In the genomic region with DNA sequence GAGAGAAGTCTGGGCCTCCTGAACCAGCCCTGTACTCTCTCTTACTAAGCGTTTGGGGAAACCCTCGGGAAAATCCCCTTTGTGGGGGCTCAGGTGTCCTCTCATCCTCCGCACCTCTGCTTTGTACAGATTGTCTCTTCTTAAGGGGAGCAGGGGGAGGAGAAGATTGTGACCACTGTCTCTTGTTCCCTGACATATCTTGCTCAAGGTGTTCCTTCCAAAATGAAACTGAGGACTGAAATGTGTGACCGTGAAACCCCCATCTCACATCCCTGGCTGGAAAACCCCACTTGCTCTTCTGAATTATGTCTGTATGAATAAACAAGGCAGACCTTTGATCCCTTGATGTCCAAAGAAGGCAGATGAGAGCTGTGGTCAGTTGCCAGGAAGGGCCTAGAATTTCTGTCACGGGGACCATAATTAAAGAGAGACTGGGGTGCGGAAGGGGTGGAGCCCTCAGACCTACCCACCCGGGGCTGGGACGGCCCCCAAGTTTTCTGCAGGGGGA, we compare ENCODE assay signal across 17 cellular contexts.
DNase-seq lines count a peak whose midpoint lies in the region; ATAC-seq and TF ChIP-seq lines count a peak whose summit lies in the region.
"Had no signal": no experiment of that assay in that cellular context is flagged by ENCODE, and none has a peak within 500 bp of the region (broad histone marks: within the 10 kb centered on the region; RNA-seq: fewer than 3 reads in every experiment).

No MANE protein-coding gene starts in this region.

- no peaks in the 10 kb centered on the region for H3K9me3 ChIP-seq in SJCRH30 (replicated peaks)

- peaks cover 9% of the 10 kb centered on the region; the same call in 1 of the 2 replicates for H3K36me3 Mint-ChIP-seq in HFFc6 (ENCODE audit: low read depth)
- H3K36me3 Mint-ChIP-seq: activated naive CD8-positive, alpha-beta T cell treated with anti-CD3 and anti-CD28 coated beads for 36 hours; natural killer cell treated with Interleukin-12 subunit alpha and Interleukin-12 subunit beta and Interleukin-15 and Interleukin-18, amount 100 ng/mL, for 72 hours had no signal

- H3K4me3 ChIP-seq in SJCRH30: no peak overlapping the region
- H3K4me3 ChIP-seq: coronary artery, K562 had no signal

- H3K36me3 ChIP-seq in SJCRH30: no peaks in the 10 kb centered on the region

- H3K9me3 Mint-ChIP-seq in stimulated activated naive CD8-positive, alpha-beta T cell treated with anti-CD3 and anti-CD28 coated beads, Interleukin-15, amount 100 ng/mL, for 72 hours: peaks cover 6 to 20% of the 10 kb centered on the region in 2 donors
- H3K9me3 Mint-ChIP-seq in HFFc6: peaks cover 33% of the 10 kb centered on the region
- H3K9me3 Mint-ChIP-seq: natural killer cell treated with Interleukin-12 subunit alpha and Interleukin-12 subunit beta and Interleukin-15 and Interleukin-18, amount 100 ng/mL, for 72 hours had no signal

- no peaks in the 10 kb centered on the region for H3K4me1 Mint-ChIP-seq in stimulated activated naive CD8-positive, alpha-beta T cell treated with anti-CD3 and anti-CD28 coated beads, Interleukin-15, amount 100 ng/mL, for 72 hours
- no peaks in the 10 kb centered on the region for H3K4me1 Mint-ChIP-seq in HFFc6 (ENCODE audit: low read depth)
- H3K4me1 Mint-ChIP-seq: activated naive CD8-positive, alpha-beta T cell treated with anti-CD3 and anti-CD28 coated beads for 36 hours had no signal

- no peaks in the 10 kb centered on the region for H3K27me3 ChIP-seq in SJCRH30

- TF ChIP-seq CTCF in HFFc6 (IDR thresholded peaks at IDR 0.05): no peak

- no peak overlapping the region for H3K4me3 Mint-ChIP-seq in stimulated activated naive CD8-positive, alpha-beta T cell treated with anti-CD3 and anti-CD28 coated beads, Interleukin-15, amount 100 ng/mL, for 72 hours
- no peak overlapping the region for H3K4me3 Mint-ChIP-seq in HFFc6
- H3K4me3 Mint-ChIP-seq: activated naive CD8-positive, alpha-beta T cell treated with anti-CD3 and anti-CD28 coated beads for 36 hours; natural killer cell treated with Interleukin-12 subunit alpha and Interleukin-12 subunit beta and Interleukin-15 and Interleukin-18, amount 100 ng/mL, for 72 hours had no signal

- H3K27me3 Mint-ChIP-seq in stimulated activated naive CD8-positive, alpha-beta T cell treated with anti-CD3 and anti-CD28 coated beads, Interleukin-15, amount 100 ng/mL, for 72 hours: peaks cover 9% of the 10 kb centered on the region
- no peaks in the 10 kb centered on the region; the same call in 1 of the 2 replicates for H3K27me3 Mint-ChIP-seq in HFFc6 (ENCODE audit: insufficient read depth)
- H3K27me3 Mint-ChIP-seq: activated naive CD8-positive, alpha-beta T cell treated with anti-CD3 and anti-CD28 coated beads for 36 hours had no signal

- H3K27ac ChIP-seq in SJCRH30: no peak overlapping the region
- H3K27ac ChIP-seq: coronary artery had no signal

- peak; percentile 18 for ATAC-seq in stimulated activated naive CD8-positive, alpha-beta T cell treated with anti-CD3 and anti-CD28 coated beads, Interleukin-15, amount 100 ng/mL, for 72 hours
- no peak for ATAC-seq in stimulated activated naive CD8-positive, alpha-beta T cell treated with anti-CD3 and anti-CD28 coated beads, Interleukin-15, Interleukin-2, amounts not matched to agents 100 U/mL and 50 U/mL, for 24 hours
- ATAC-seq in GM21723 (IDR thresholded peaks at IDR 0.05; ENCODE audit: unreplicated experiment): peak; percentile 86
- peak; percentile 55 for ATAC-seq in HG03108 (IDR thresholded peaks at IDR 0.05; ENCODE audit: unreplicated experiment)
- ATAC-seq: K562; left cardiac atrium; natural killer cell treated with Interleukin-12 subunit alpha and Interleukin-12 subunit beta and Interleukin-15 and Interleukin-18, amount 100 ng/mL, for 72 hours had no signal

- DNase-seq in stimulated activated naive CD8-positive, alpha-beta T cell treated with anti-CD3 and anti-CD28 coated beads, Interleukin-15, amount 100 ng/mL, for 72 hours: no peak
- DNase-seq in stimulated activated naive CD8-positive, alpha-beta T cell treated with anti-CD3 and anti-CD28 coated beads, Interleukin-15, Interleukin-2, amounts not matched to agents 100 U/mL and 50 U/mL, for 24 hours: no peak
- DNase-seq in HFFc6: no peak
- no peak for DNase-seq in HUDEP-2 (lab: John Stamatoyannopoulos, UW; ENCODE audit: unreplicated experiment in 76 of 76)
- DNase-seq in SJCRH30: no peak
- DNase-seq in NCI-H1694 (lab: John Stamatoyannopoulos, UW): no peak
- DNase-seq: 8988T; activated CD8-positive, alpha-beta memory T cell treated with anti-CD3 and anti-CD28 coated beads for 24 hours; activated naive CD8-positive, alpha-beta T cell treated with anti-CD3 and anti-CD28 coated beads for 36 hours; left cardiac atrium; NCI-H2029 treated with DMSO at 0.1 percent for 48 hours; T-helper 2 cell had no signal

- no peaks in the 10 kb centered on the region for H3K4me1 ChIP-seq in SJCRH30

- H3K27ac Mint-ChIP-seq in stimulated activated naive CD8-positive, alpha-beta T cell treated with anti-CD3 and anti-CD28 coated beads, Interleukin-15, amount 100 ng/mL, for 72 hours: peak overlapping the region in 1 of 2 donors; percentile 88
- no peak overlapping the region for H3K27ac Mint-ChIP-seq in HFFc6
- H3K27ac Mint-ChIP-seq: activated naive CD8-positive, alpha-beta T cell treated with anti-CD3 and anti-CD28 coated beads for 36 hours; natural killer cell treated with Interleukin-12 subunit alpha and Interleukin-12 subunit beta and Interleukin-15 and Interleukin-18, amount 100 ng/mL, for 72 hours had no signal
